ENCODE assay signal across 11 cellular contexts in the genomic region with DNA sequence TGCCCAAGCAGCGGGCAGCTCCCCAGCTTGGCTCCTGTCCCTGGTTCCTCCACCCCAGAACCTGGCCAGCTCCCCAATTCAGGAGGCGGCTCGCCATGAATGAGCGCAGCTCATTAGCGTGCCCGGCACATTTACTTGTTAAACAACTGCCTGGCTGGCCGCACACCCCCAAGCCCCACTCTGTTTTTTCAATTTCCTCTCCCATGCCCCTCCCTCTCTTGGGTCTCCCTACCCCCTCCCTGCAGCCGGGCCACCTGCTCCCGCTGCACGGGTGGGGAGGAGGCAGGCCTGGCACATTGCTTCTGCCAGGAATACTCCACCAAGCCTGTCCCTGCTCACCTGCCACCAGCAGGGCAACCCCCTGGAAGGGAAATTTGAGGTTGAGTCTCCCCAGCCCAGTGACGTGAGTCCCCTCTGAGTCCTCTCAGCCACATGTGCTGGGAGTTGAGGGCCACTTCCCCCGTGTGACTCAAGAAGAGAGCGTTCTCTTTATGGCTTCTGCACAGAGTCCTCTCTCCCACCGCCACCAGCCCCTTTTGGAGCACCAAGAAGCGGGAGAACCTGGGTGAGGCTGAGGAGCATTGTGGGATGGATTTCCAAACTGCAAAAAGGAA. TPM values are rescaled to one million over a fixed set of nuclear protein-coding genes. Genes with fewer than 3 reads are reported as not detected.
DNase-seq lines count a peak whose midpoint lies in the region; ATAC-seq and TF ChIP-seq lines count a peak whose summit lies in the region.
"Had no signal": no experiment of that assay in that cellular context is flagged by ENCODE, and none has a peak within 500 bp of the region (broad histone marks: within the 10 kb centered on the region; RNA-seq: fewer than 3 reads in every experiment).

No MANE protein-coding gene starts in this region.

- H3K79me2 ChIP-seq in OCI-LY1 (ENCODE audit: insufficient read depth, low read length), result 0 out of 2 replicates have a peak, but pooled peaks cover 5% of the 10 kb centered on the region

- no peak overlapping the region for H2BK12ac ChIP-seq in neuronal stem cell (ENCODE audit: low read length)

- H3K4me3 ChIP-seq in GM12865 (ENCODE audit: low read depth, low read length) (no peak overlapping the region), OCI-LY1 (ENCODE audit: low read depth, low read length, poor library complexity, severe bottlenecking) (no peak overlapping the region), neuronal stem cell (ENCODE audit: low read length in 2 of 2) (no peak overlapping the region)
- H3K4me3 ChIP-seq: coronary artery, K562, testis had no signal

- H3K36me3 ChIP-seq in OCI-LY1 (ENCODE audit: insufficient read depth, low read length) (no peaks in the 10 kb centered on the region), neuronal stem cell (replicated peaks in 1 of 2; ENCODE audit: control insufficient read depth in 2 of 2, insufficient read depth in 2 of 2, low read length in 2 of 2) (no peaks in the 10 kb centered on the region)

- H2BK5ac ChIP-seq in neuronal stem cell (ENCODE audit: low read length), result no peak overlapping the region

- no peak overlapping the region for H3K18ac ChIP-seq in neuronal stem cell (ENCODE audit: low read length)

- H3K23ac ChIP-seq in neuronal stem cell (ENCODE audit: low read depth, low read length, poor library complexity), result no peak overlapping the region

- ATAC-seq in HG03342 (IDR thresholded peaks at IDR 0.05; ENCODE audit: unreplicated experiment) (no peak), HG03095 (IDR thresholded peaks at IDR 0.05; ENCODE audit: unreplicated experiment) (no peak), GM21786 (IDR thresholded peaks at IDR 0.05; ENCODE audit: unreplicated experiment) (no peak)
- ATAC-seq: K562 had no signal

- H2AK5ac ChIP-seq in neuronal stem cell (ENCODE audit: low read depth, low read length), result peak overlapping the region; percentile 15

- H3K9me3 ChIP-seq in OCI-LY1 (ENCODE audit: low read length) (no peaks in the 10 kb centered on the region), neuronal stem cell (replicated peaks in 1 of 2; ENCODE audit: control insufficient read depth in 2 of 2, insufficient read depth in 1 of 2, low read depth in 1 of 2, low read length in 2 of 2) (peaks cover 0 to 5% of the 10 kb centered on the region in 2 donors)
- H3K9me3 ChIP-seq: testis had no signal

- H3K4me1 ChIP-seq in OCI-LY1 (ENCODE audit: insufficient read depth, low read length, severe bottlenecking) (peaks cover 27% of the 10 kb centered on the region), neuronal stem cell (ENCODE audit: control insufficient read depth in 2 of 2, insufficient read depth in 1 of 2, low read depth in 1 of 2, low read length in 2 of 2) (peaks cover 3 to 26% of the 10 kb centered on the region in 2 donors)
- H3K4me1 ChIP-seq: testis had no signal

- no peaks in the 10 kb centered on the region for H3F3A ChIP-seq in OCI-LY1 (ENCODE audit: insufficient read depth, low read length)

- WGBS in neuronal stem cell (ENCODE audit: extremely low coverage in 2 of 2, insufficient read length in 2 of 2, insufficient replicate concordance in 1 of 2), 2 donors, result no CpG with 5 or more reads among the region's 15 CpGs

- H3K27me3 ChIP-seq in OCI-LY1 (ENCODE audit: insufficient read depth, low read length), result no peaks in the 10 kb centered on the region
- H3K27me3 ChIP-seq in neuronal stem cell (ENCODE audit: control insufficient read depth in 3 of 3, insufficient read depth in 3 of 3, low read depth in 1 of 3, low read length in 3 of 3), result peaks cover 12 to 89% (median 47%) of the 10 kb centered on the region in 3 experiments
- H3K27me3 ChIP-seq: testis had no signal

- no peak overlapping the region for H3K4ac ChIP-seq in neuronal stem cell (ENCODE audit: low read length)

- H2BK120ac ChIP-seq in neuronal stem cell (ENCODE audit: low read depth, low read length), result no peak overlapping the region

- no peak overlapping the region for H2BK15ac ChIP-seq in neuronal stem cell (ENCODE audit: low read length)

- H3K9ac ChIP-seq in OCI-LY1 (ENCODE audit: low read length) (peak overlapping the region; percentile 9; the same call in 1 of the 2 replicates), neuronal stem cell (ENCODE audit: low read depth, low read length, poor library complexity) (peak overlapping the region; percentile 24)

- DNase-seq in GM12865 (ENCODE audit: low read depth) (peak; percentile 26), NCI-H1694 (lab: John Stamatoyannopoulos, UW) (peak; percentile 62), neuronal stem cell (ENCODE audit: low spot score) (no peak)
- DNase-seq in activated CD4-positive, CD25-positive, alpha-beta regulatory T cell treated with anti-CD3 and anti-CD28 coated beads, Interleukin-2, amount 50 U/mL, for 72 hours, result no peak
- DNase-seq: testis had no signal

- no peaks in the 10 kb centered on the region for H3K79me1 ChIP-seq in neuronal stem cell (ENCODE audit: low read depth, low read length)

- H4K20me1 ChIP-seq in OCI-LY1 (ENCODE audit: insufficient read depth, low read length), result no peaks in the 10 kb centered on the region

- no peaks in the 10 kb centered on the region for H3K9me2 ChIP-seq in OCI-LY1 (ENCODE audit: low read depth, low read length)

- H3K4me2 ChIP-seq in OCI-LY1 (ENCODE audit: low read length) (peak overlapping the region; percentile 37; the same call in 1 of the 2 replicates), neuronal stem cell (ENCODE audit: insufficient read depth, low read length, poor library complexity, severe bottlenecking) (no peak overlapping the region)

- TF ChIP-seq CTCF in GM12865 (IDR thresholded peaks at IDR 0.05; ENCODE audit: insufficient read depth, low read depth, low read length, missing control alignments), result no peak
- TF ChIP-seq CTCF in OCI-LY1 (IDR thresholded peaks at IDR 0.05; ENCODE audit: low read length), result no peak

- H2AFZ ChIP-seq in OCI-LY1 (ENCODE audit: low read length) (no peak overlapping the region), neuronal stem cell (ENCODE audit: low read length) (no peak overlapping the region)

- no peak overlapping the region for H4K91ac ChIP-seq in neuronal stem cell (ENCODE audit: low read depth, low read length, poor library complexity)

- H4K8ac ChIP-seq in neuronal stem cell (ENCODE audit: low read depth, low read length), result no peak overlapping the region

- H3K27ac ChIP-seq in OCI-LY1 (ENCODE audit: low read depth, low read length, poor library complexity, severe bottlenecking) (peak overlapping the region; percentile 68), neuronal stem cell (replicated peaks; ENCODE audit: low read length) (no peak overlapping the region)
- H3K27ac ChIP-seq: coronary artery, testis had no signal

- H3K14ac ChIP-seq in neuronal stem cell (ENCODE audit: low read length), result no peak overlapping the region

RNA-seq across cellular contexts. Expression of a gene that starts 2.6 kb away (rescaled TPM):
- 0.35 TPM for polyA plus RNA-seq in neuronal stem cell (2013, experiment 1 of 2)
- polyA plus RNA-seq in neuronal stem cell (2013, experiment 2 of 2), result 0.40 TPM

Comparison
In these comparisons a context has a peak if more than half of its experiments do, and no peak if none do; other contexts are left out.
1. DNase-seq: peak in GM12865 (single experiment) and NCI-H1694 (single experiment); none in neuronal stem cell (single experiment) and activated CD4-positive, CD25-positive, alpha-beta regulatory T cell treated with anti-CD3 and anti-CD28 coated beads, Interleukin-2, amount 50 U/mL, for 72 hours (single experiment).